Comparison of ENCODE assay signal across 9 cellular contexts in the genomic region with DNA sequence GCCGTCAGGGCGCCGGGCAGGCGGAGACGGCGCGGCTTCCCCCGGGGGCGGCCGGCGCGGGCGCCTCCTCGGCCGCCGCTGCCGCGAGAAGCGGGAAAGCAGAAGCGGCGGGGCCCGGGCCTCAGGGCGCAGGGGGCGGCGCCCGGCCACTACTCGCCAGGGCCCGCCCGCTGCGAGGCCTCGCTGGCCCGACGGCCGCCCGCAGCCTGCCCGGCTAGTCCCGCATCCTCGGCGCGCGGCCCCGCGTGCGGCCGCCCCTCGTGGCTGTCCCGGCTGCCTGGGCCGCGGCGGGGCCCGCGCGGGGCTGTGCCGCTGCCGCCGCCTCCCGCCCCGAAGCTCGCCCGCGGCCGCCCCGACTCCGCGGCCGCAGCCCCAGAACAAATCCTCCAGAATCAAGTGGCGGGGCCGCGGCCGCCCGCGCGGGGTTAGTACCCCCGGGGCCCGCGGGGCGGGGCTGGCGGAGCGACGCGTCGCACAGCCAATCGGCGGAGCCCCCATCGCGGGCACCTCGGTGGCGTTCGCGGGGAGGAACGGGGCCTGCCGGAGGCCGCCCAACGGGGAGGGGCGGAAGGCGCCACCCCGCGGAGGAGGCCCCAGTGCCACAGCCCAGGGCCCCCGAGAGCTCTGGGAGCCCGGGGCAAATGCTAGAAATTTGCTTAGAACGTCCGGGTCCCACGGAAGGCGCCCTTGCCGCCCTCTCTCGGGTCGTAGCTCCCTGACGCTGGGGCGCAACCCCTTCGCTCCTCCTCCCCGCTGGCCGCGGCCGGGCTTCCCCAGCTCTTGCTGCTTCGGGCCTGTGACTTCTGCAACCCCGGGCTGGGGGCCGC. TPM values are rescaled to one million over a fixed set of nuclear protein-coding genes. Genes with fewer than 3 reads are reported as not detected.
A peak's percentile ranks its signal among the peaks of the same experiment; 100 is the strongest.
DNase-seq lines count a peak whose midpoint lies in the region; ATAC-seq, FAIRE-seq and TF ChIP-seq lines count a peak whose summit lies in the region.
"Had no signal": no experiment of that assay in that cellular context is flagged by ENCODE, and none has a peak within 500 bp of the region (broad histone marks: within the 10 kb centered on the region; RNA-seq: fewer than 3 reads in every experiment).

A gene (minus strand): TSS at position 401 of the 827 bp plus-strand sequence. CDS start 408 bp downstream, outside the sequence.

- H3K9ac ChIP-seq in HepG2 (ENCODE audit: insufficient read depth, low read depth, low read length): no peak within 1 kb of the TSS

- BruUV-seq in HepG2 (replicated peaks; lab: Mats Ljungman, UMichigan): no TSS peak

- no peaks in the 10 kb centered on the region for H3K9me3 ChIP-seq in HepG2 (ENCODE audit: low read length)

- no peak for TF ChIP-seq RAD21 in HepG2 (CRISPR knock-in tag; IDR thresholded peaks at IDR 0.05)

- peaks cover 35% of the 10 kb centered on the region for H3K36me3 Mint-ChIP-seq in activated naive CD8-positive, alpha-beta T cell treated with anti-CD3 and anti-CD28 coated beads, Interleukin-2, amount 10 ng/mL, durations not matched to agents 7 days and 5 days

- no CpG with 5 or more reads among the region's 117 CpGs for WGBS in HepG2 (ENCODE audit: low lambda C conversion rate)

- H4K20me1 ChIP-seq in HepG2 (ENCODE audit: insufficient read depth, low read length): no peaks in the 10 kb centered on the region

- peaks cover 62% of the 10 kb centered on the region for H3K4me1 Mint-ChIP-seq in activated naive CD8-positive, alpha-beta T cell treated with anti-CD3 and anti-CD28 coated beads, Interleukin-2, amount 10 ng/mL, durations not matched to agents 7 days and 5 days

- no peaks in the 10 kb centered on the region for H3K36me3 ChIP-seq in HepG2 (replicated peaks in 1 of 2; ENCODE audit: control insufficient read depth in 1 of 2, insufficient read depth in 2 of 2, low read length in 2 of 2)

- peak; percentile 88 for DNase-seq in GM03348 (ENCODE audit: low spot score)
- peak; percentile 38 for DNase-seq in HuH-7.5 (ENCODE audit: low spot score)
- DNase-seq in T-helper 1 cell: peak; percentile 86 to 96 (median 89)
- peak; percentile 95 for DNase-seq in activated naive CD8-positive, alpha-beta T cell treated with anti-CD3 and anti-CD28 coated beads, Interleukin-2, amount 10 ng/mL, durations not matched to agents 7 days and 5 days
- no peak for DNase-seq in HepG2 (ENCODE audit: low spot score)
- DNase-seq in stimulated activated CD8-positive, alpha-beta memory T cell treated with anti-CD3 and anti-CD28 coated beads, Interleukin-15, amount 100 ng/mL, for 1 hour (ENCODE audit: low read depth): peak; percentile 77
- DNase-seq in LoVo (ENCODE audit: low spot score): no peak

- H3K4me3 ChIP-seq in HepG2 (replicated peaks in 1 of 3; ENCODE audit: insufficient read depth in 1 of 3, low read depth in 2 of 3, low read length in 3 of 3): peak within 1 kb of the TSS in 1 of 3 experiments; percentile 49; a peak in 1 of 6 replicates

- intact Hi-C loops in HepG2 (cut with micrococcal nuclease; ENCODE audit: unreplicated experiment): no loop called here

- H3K79me2 ChIP-seq in HepG2 (ENCODE audit: insufficient read depth, low read length): no peaks in the 10 kb centered on the region

- no peak for FAIRE-seq in HepG2 (lab: Jason Lieb, UNC)

- H2AFZ ChIP-seq in HepG2 (ENCODE audit: low read length): no peak within 1 kb of the TSS

- H3K4me1 ChIP-seq in HepG2 (ENCODE audit: insufficient read depth, low read length): peaks cover 13% of the 10 kb centered on the region

- no peaks in the 10 kb centered on the region for H3K27me3 Mint-ChIP-seq in activated naive CD8-positive, alpha-beta T cell treated with anti-CD3 and anti-CD28 coated beads, Interleukin-2, amount 10 ng/mL, durations not matched to agents 7 days and 5 days

- H3K27me3 ChIP-seq in HepG2 (ENCODE audit: control insufficient read depth in 1 of 2, insufficient read depth in 2 of 2, low read length in 2 of 2): peaks cover 32 to 92% of the 10 kb centered on the region in 2 experiments

- H3K4me2 ChIP-seq in HepG2 (ENCODE audit: low read depth, low read length): peak within 1 kb of the TSS; percentile 37

- no peak for TF ChIP-seq EP300 in HepG2 (IDR thresholded peaks at IDR 0.05; ENCODE audit: low read depth in 2 of 2, low read length in 2 of 2)
- TF ChIP-seq EP300 in HepG2 (CRISPR knock-in tag; IDR thresholded peaks at IDR 0.05; ENCODE audit: borderline replicate concordance): no peak

- H3K27ac ChIP-seq in HepG2 (ENCODE audit: extremely low read length, insufficient read depth, low read length): no peak within 1 kb of the TSS

- no peak for TF ChIP-seq POLR2A in HepG2 (IDR thresholded peaks at IDR 0.05; ENCODE audit: insufficient read depth in 1 of 2, low read depth in 2 of 2, low read length in 2 of 2)

- CTCF ChIA-PET in HepG2 (lab: Yijun Ruan, JAX; ENCODE audit: low intra/inter-chr PET ratio, low total read pairs): no interaction called here

- peak within 1 kb of the TSS; percentile 91 for H3K27ac Mint-ChIP-seq in activated naive CD8-positive, alpha-beta T cell treated with anti-CD3 and anti-CD28 coated beads, Interleukin-2, amount 10 ng/mL, durations not matched to agents 7 days and 5 days

- H3K9me3 Mint-ChIP-seq in activated naive CD8-positive, alpha-beta T cell treated with anti-CD3 and anti-CD28 coated beads, Interleukin-2, amount 10 ng/mL, durations not matched to agents 7 days and 5 days: no peaks in the 10 kb centered on the region

- POLR2A ChIA-PET in activated naive CD8-positive, alpha-beta T cell treated with anti-CD3 and anti-CD28 coated beads, Interleukin-2, amount 10 ng/mL, durations not matched to agents 7 days and 5 days (lab: Charles Lee): interaction anchor here (0.6 to 6.4 kb wide), 23 partner anchors 10 to 302 kb away, joined by 3 to 64 read pairs (median 4); a partner anchor contains a TSS
- POLR2A ChIA-PET in HepG2 (lab: Yijun Ruan, JAX): no interaction called here

- peak; percentile 66 for ATAC-seq in GM21528 (IDR thresholded peaks at IDR 0.05; ENCODE audit: low FRiP score, unreplicated experiment)
- peak; percentile 78 for ATAC-seq in activated naive CD8-positive, alpha-beta T cell treated with anti-CD3 and anti-CD28 coated beads, Interleukin-2, amount 10 ng/mL, durations not matched to agents 7 days and 5 days (ENCODE audit: low read depth)
- ATAC-seq in HepG2: no peak

- H3K4me3 Mint-ChIP-seq in activated naive CD8-positive, alpha-beta T cell treated with anti-CD3 and anti-CD28 coated beads, Interleukin-2, amount 10 ng/mL, durations not matched to agents 7 days and 5 days: peak within 1 kb of the TSS; percentile 92

- TF ChIP-seq CTCF in HepG2 (CRISPR knock-in tag; IDR thresholded peaks at IDR 0.05): peak; percentile 37

- in situ Hi-C loops in HepG2 (cut with HindIII; ENCODE audit: extremely low pct_ligation_motif_present, low pct_unique_long_range_greater_than_20kb): loop anchor here (5.0 kb wide), 2 partner anchors 107 to 172 kb away; no protein-coding TSS in a partner anchor

TF ChIP-seq in HepG2, 621 proteins besides CTCF, POLR2A, EP300 and RAD21 (continues in another document):
- TF ChIP-seq SP2 (CRISPR knock-in tag; IDR thresholded peaks at IDR 0.05): 0 out of 2 replicates have a peak, but pooled peaks have one; percentile 22
- TF ChIP-seq NFYB (CRISPR knock-in tag; IDR thresholded peaks at IDR 0.05): 0 out of 2 replicates have a peak, but pooled peaks have one; percentile 25

RNA-seq across cellular contexts. Expression of the gene that starts here (rescaled TPM):
- total RNA-seq in activated naive CD8-positive, alpha-beta T cell treated with anti-CD3 and anti-CD28 coated beads, Interleukin-2, amount 10 ng/mL, durations not matched to agents 7 days and 5 days: 100 to 1,000 TPM; 172 TPM
- total RNA-seq in HepG2 (2016; rRNA removed; fragmentation: Illumina TruSeq; extraction: Trizol): 0.04 TPM in 1 of 2 replicates, not detected in the other
- not detected in 2 replicates for total RNA-seq in HepG2 (2016; cell fraction: cytosol; rRNA removed; fragmentation: Illumina TruSeq; extraction: Trizol; ENCODE audit: low read depth)
- total RNA-seq in HepG2 (2016; cell fraction: insoluble cytoplasmic fraction; rRNA removed; fragmentation: Illumina TruSeq; extraction: Trizol): 0.04 and 0.06 TPM in 2 replicates
- total RNA-seq in HepG2 (2016; cell fraction: membrane; rRNA removed; fragmentation: Illumina TruSeq; extraction: Trizol): 0.07 TPM in 1 of 2 replicates, not detected in the other
- not detected in 2 replicates for total RNA-seq in HepG2 (2016; cell fraction: nucleus; rRNA removed; fragmentation: Illumina TruSeq; extraction: Trizol)
- polyA plus RNA-seq in HepG2 (2011; rRNA removed): 0.17 and 0.22 TPM in 2 replicates
- 0.12 and 0.21 TPM in 2 replicates for polyA plus RNA-seq in HepG2 (2011; cell fraction: cytosol; rRNA removed)
- polyA plus RNA-seq in HepG2 (2011; cell fraction: nucleus; rRNA removed): 0.26 and 0.35 TPM in 2 replicates
- 0.67 and 0.68 TPM in 2 replicates for polyA plus RNA-seq in HepG2 (2012)
- polyA plus RNA-seq in HepG2 (2016; cell fraction: cytosol; fragmentation: Illumina TruSeq; extraction: Trizol; ENCODE audit: low read depth): 0.07 TPM in 1 of 2 replicates, not detected in the other
- 0.05 and 0.15 TPM in 2 replicates for polyA plus RNA-seq in HepG2 (2016; cell fraction: insoluble cytoplasmic fraction; fragmentation: Illumina TruSeq; extraction: Trizol; ENCODE audit: low read depth)
- 0.09 and 0.14 TPM in 2 replicates for polyA plus RNA-seq in HepG2 (2016; cell fraction: membrane; fragmentation: Illumina TruSeq; extraction: Trizol; ENCODE audit: low read depth)
- polyA plus RNA-seq in HepG2 (2016; cell fraction: nucleus; fragmentation: Illumina TruSeq; extraction: Trizol; ENCODE audit: insufficient read depth, low read depth): 0.19 TPM in 1 of 2 replicates, not detected in the other
- 0.74 TPM in 1 of 2 replicates, not detected in the other for polyA minus RNA-seq in HepG2 (2011; rRNA and poly(A)+ RNA removed; ENCODE audit: low replicate concordance)
- 0.18 and 0.89 TPM in 2 replicates for polyA minus RNA-seq in HepG2 (2011; cell fraction: cytosol; rRNA and poly(A)+ RNA removed)
- polyA minus RNA-seq in HepG2 (2011; cell fraction: nucleus; rRNA and poly(A)+ RNA removed): 0.12 TPM in 1 of 2 replicates, not detected in the other
- total RNA-seq: epithelial cell of proximal tubule had no signal

Comparison
In these comparisons a context has a peak if more than half of its experiments do, and no peak if none do; other contexts are left out.
1. RNA of the gene that starts here (total RNA-seq): 172 TPM in activated naive CD8-positive, alpha-beta T cell treated with anti-CD3 and anti-CD28 coated beads, Interleukin-2, amount 10 ng/mL, durations not matched to agents 7 days and 5 days; 0.04 to 0.07 TPM in HepG2; every median in the first group is over 100 times any median in the second.
2. DNase-seq: peak in GM03348 (single experiment), HuH-7.5 (single experiment), T-helper 1 cell (5 of 5), activated naive CD8-positive, alpha-beta T cell treated with anti-CD3 and anti-CD28 coated beads, Interleukin-2, amount 10 ng/mL, durations not matched to agents 7 days and 5 days (single experiment) and stimulated activated CD8-positive, alpha-beta memory T cell treated with anti-CD3 and anti-CD28 coated beads, Interleukin-15, amount 100 ng/mL, for 1 hour (single experiment); none in HepG2 (single experiment) and LoVo (single experiment).